In genomic region chr6:128357391-128358110, GRCh38 we compare ENCODE assay signal across 25 cellular contexts.
"Had no signal": no experiment of that assay in that cellular context is flagged by ENCODE, and none has a peak within 500 bp of the region (broad histone marks: within the 10 kb centered on the region; RNA-seq: fewer than 3 reads in every experiment).

No MANE protein-coding gene starts in this region.

- DNase-seq: activated CD4-positive, alpha-beta memory T cell treated with anti-CD3 and anti-CD28 coated beads for 36 hours; activated CD4-positive, alpha-beta T cell treated with anti-CD3 and anti-CD28 coated beads for 1 hour; activated CD4-positive, alpha-beta T cell treated with anti-CD3 and anti-CD28 coated beads, Interleukin-2, amount 10 ng/mL, durations not matched to agents 7 days and 5 days; activated CD8-positive, alpha-beta memory T cell treated with anti-CD3 and anti-CD28 coated beads for 24 hours; activated effector memory CD4-positive, alpha-beta T cell treated with anti-CD3 and anti-CD28 coated beads, Interleukin-2, amount 50 U/mL, for 16 hours; activated naive CD4-positive, alpha-beta T cell treated with Interleukin-2 at 50 U/mL for 16 hours; activated naive CD8-positive, alpha-beta T cell treated with anti-CD3 and anti-CD28 coated beads, Interleukin-2, amount 50 U/mL, for 24 hours; activated T-cell treated with anti-CD3 and anti-CD28 coated beads, Interleukin-2, amount 50 U/mL, for 4 hours; amniotic stem cell; body of pancreas; MM.1S; NCI-H1105; NCI-H1436; NCI-H187; NCI-H2081; NCI-H510A treated with DMSO at 0.1 percent for 48 hours; NCI-H69; Peyer's patch; SHP77 treated with DMSO at 0.1 percent for 48 hours; T-helper 17 cell; T-helper 9 cell had no signal

- ATAC-seq: activated naive CD4-positive, alpha-beta T cell treated with anti-CD3 and anti-CD28 coated beads, Interleukin-2, amount 50 U/mL, for 72 hours; activated naive CD8-positive, alpha-beta T cell treated with anti-CD3 and anti-CD28 coated beads, Interleukin-2, amount 50 U/mL, for 24 hours; activated T-cell treated with anti-CD3 and anti-CD28 coated beads, Interleukin-2, amount 50 U/mL, for 4 hours; body of pancreas; T-helper 17 cell; WTC11 had no signal

- H3K27ac ChIP-seq: ascending aorta, body of pancreas, RWPE1 had no signal

- H3K9me3 ChIP-seq: ascending aorta, body of pancreas, Peyer's patch had no signal

- H3K27me3 ChIP-seq: ascending aorta, body of pancreas, Peyer's patch had no signal

- H3K4me3 ChIP-seq: ascending aorta, body of pancreas, Peyer's patch had no signal

- H3K36me3 ChIP-seq: ascending aorta, Peyer's patch had no signal
